8 cellular contexts compared by ENCODE assay signal in the genomic region with DNA sequence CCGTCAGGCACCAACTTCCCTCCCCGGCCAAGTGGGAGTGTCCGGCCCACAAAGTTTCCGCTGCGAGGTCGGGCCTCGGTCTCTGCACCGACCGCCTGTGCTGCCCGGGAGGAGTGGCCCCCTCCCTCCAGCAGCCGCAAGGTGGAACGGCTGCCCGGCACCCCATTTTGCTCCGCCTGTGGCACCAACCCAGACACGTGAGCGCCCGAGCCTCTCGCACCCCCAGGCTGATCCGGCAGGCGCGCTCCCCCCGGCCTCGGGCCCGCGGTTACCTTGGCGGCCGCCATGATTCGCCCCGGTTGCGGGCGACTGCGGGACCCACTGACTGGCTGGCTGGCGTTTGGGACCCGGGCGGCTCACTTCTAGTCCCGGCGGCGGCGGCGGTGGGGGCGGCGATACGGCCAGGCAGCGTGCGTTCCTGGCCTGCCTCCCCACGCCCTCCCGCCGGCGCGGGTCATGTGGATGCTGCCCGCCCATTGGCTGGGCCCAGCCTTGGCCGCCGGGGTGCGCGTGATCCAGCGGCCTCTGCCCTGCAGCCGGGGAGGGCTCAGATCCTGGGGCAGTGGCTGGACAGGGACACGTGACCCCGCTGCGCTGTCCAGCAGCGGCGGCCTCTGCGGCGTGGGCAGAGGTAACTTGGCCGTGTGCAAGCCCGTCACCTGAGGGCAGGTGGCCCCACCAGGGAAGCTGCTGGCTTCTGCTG. TPM values are rescaled to one million over a fixed set of nuclear protein-coding genes. Genes with fewer than 3 reads are reported as not detected.
DNase-seq lines count a peak whose midpoint lies in the region; ATAC-seq, FAIRE-seq and TF ChIP-seq lines count a peak whose summit lies in the region.

A gene with protein sequence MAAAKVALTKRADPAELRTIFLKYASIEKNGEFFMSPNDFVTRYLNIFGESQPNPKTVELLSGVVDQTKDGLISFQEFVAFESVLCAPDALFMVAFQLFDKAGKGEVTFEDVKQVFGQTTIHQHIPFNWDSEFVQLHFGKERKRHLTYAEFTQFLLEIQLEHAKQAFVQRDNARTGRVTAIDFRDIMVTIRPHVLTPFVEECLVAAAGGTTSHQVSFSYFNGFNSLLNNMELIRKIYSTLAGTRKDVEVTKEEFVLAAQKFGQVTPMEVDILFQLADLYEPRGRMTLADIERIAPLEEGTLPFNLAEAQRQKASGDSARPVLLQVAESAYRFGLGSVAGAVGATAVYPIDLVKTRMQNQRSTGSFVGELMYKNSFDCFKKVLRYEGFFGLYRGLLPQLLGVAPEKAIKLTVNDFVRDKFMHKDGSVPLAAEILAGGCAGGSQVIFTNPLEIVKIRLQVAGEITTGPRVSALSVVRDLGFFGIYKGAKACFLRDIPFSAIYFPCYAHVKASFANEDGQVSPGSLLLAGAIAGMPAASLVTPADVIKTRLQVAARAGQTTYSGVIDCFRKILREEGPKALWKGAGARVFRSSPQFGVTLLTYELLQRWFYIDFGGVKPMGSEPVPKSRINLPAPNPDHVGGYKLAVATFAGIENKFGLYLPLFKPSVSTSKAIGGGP (minus strand): TSS at position 429 of the 703 bp plus-strand sequence. CDS start 142 bp downstream, at position 287.

- H3K4me2 ChIP-seq in A549 = peak within 1 kb of the TSS; percentile 98

- peak; percentile 96 to 99 for ATAC-seq in A549
- ATAC-seq in GM18519 (IDR thresholded peaks at IDR 0.05; ENCODE audit: low FRiP score, unreplicated experiment) = peak; percentile 62
- ATAC-seq in HG03045 (IDR thresholded peaks at IDR 0.05; ENCODE audit: unreplicated experiment) = peak; percentile 85
- ATAC-seq in WTC11 = peak; percentile 88

- H3K4me1 ChIP-seq in A549 = peaks cover 10% of the 10 kb centered on the region

- H3K27ac Mint-ChIP-seq in WTC11 = peak within 1 kb of the TSS; percentile 90

- peaks cover 42% of the 10 kb centered on the region for H3K4me1 Mint-ChIP-seq in WTC11

- TF ChIP-seq CTCF in A549 (IDR thresholded peaks at IDR 0.05) (no peak), WTC11 (IDR thresholded peaks at IDR 0.05) (no peak), bronchial epithelial cell (IDR thresholded peaks at IDR 0.05; ENCODE audit: insufficient read depth, low read length, severe bottlenecking) (no peak)

- no peaks in the 10 kb centered on the region for H3K9me3 ChIP-seq in A549

- peak within 1 kb of the TSS; percentile 97 to 99 for H3K27ac ChIP-seq in A549

- no peaks in the 10 kb centered on the region for H3K36me3 ChIP-seq in bronchial epithelial cell (ENCODE audit: control insufficient read depth, insufficient read depth, low read length)

- no peak for FAIRE-seq in A549 (lab: Jason Lieb, UNC)
- FAIRE-seq in bronchial epithelial cell (lab: Jason Lieb, UNC) = no peak

- peak within 1 kb of the TSS; percentile 82 for H3K4me3 Mint-ChIP-seq in WTC11

- POLR2A ChIA-PET in A549 (lab: Yijun Ruan, JAX) (no interaction called here), WTC11 (lab: Charles Lee) (interaction anchor here (0.7 kb wide), 1 partner anchor 404 kb away, joined by 3 read pairs; no protein-coding TSS in a partner anchor)

- peaks cover 5% of the 10 kb centered on the region for H3K9me3 Mint-ChIP-seq in WTC11

- TF ChIP-seq EP300 in A549 (IDR thresholded peaks at IDR 0.05) = no peak

- TF ChIP-seq POLR2A in A549 (IDR thresholded peaks at IDR 0.05; ENCODE audit: low read length) = peak; percentile 57

- H3K27me3 Mint-ChIP-seq in WTC11 (ENCODE audit: low read depth) = peaks cover 4% of the 10 kb centered on the region; the same call in 1 of the 2 replicates

- CTCF ChIA-PET in A549 (lab: Yijun Ruan, JAX) = no interaction called here
- CTCF ChIA-PET in WTC11 (lab: Charles Lee) = no interaction called here

- H3K36me3 Mint-ChIP-seq in WTC11 = no peaks in the 10 kb centered on the region

- WGBS in A549 (ENCODE audit: missing lambda C conversion rate) = 7% methylated on average over 3 of the region's 66 CpGs

- H3K27me3 ChIP-seq in bronchial epithelial cell (ENCODE audit: control insufficient read depth, insufficient read depth, low read length) = no peaks in the 10 kb centered on the region

- DNase-seq in A549 (ENCODE audit: low read depth in 1 of 2, low spot score in 1 of 2) (peak; percentile 92 to 97), NCI-H2196 (lab: John Stamatoyannopoulos, UW; ENCODE audit: unreplicated experiment) (peak; percentile 91), WTC11 (ENCODE audit: low spot score) (peak; percentile 88), bronchial epithelial cell (ENCODE audit: low read depth) (peak; percentile 41), inferior parietal cortex (ENCODE audit: extremely low spot score) (peak; percentile 87)
- DNase-seq in stimulated activated CD4-positive, alpha-beta T cell treated with anti-CD3 and anti-CD28 coated beads, Interleukin-12 subunit alpha, Interleukin-12 subunit beta, amount 100 ng/mL, for 4 hours = peak; percentile 60

- H3K4me3 ChIP-seq in A549 (peak within 1 kb of the TSS; percentile 93), bronchial epithelial cell (ENCODE audit: low read depth, low read length) (peak within 1 kb of the TSS; percentile 90)

- no peak for TF ChIP-seq RAD21 in A549 (conservative IDR thresholded peaks at IDR 0.05 in 1 of 2, IDR thresholded peaks at IDR 0.05 in 1 of 2)

TF ChIP-seq in A549, 52 proteins besides CTCF, POLR2A, EP300 and RAD21 (continues in another document):
- TF ChIP-seq ZC3H11A (IDR thresholded peaks at IDR 0.05) = no peak
- peak; percentile 30 to 75; a peak in 4 of 5 replicates for TF ChIP-seq JUN (IDR thresholded peaks at IDR 0.05)
- peak; percentile 78; the same call in 1 of the 2 replicates for TF ChIP-seq MYC (IDR thresholded peaks at IDR 0.05; ENCODE audit: borderline replicate concordance, low read length)
- peak; percentile 52; the same call in 1 of the 2 replicates for TF ChIP-seq HOXB5 (CRISPR knock-in tag; IDR thresholded peaks at IDR 0.05)
- TF ChIP-seq, protein P1, sequence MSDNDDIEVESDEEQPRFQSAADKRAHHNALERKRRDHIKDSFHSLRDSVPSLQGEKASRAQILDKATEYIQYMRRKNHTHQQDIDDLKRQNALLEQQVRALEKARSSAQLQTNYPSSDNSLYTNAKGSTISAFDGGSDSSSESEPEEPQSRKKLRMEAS (IDR thresholded peaks at IDR 0.05) = peak; percentile 95
- TF ChIP-seq CBX8 (IDR thresholded peaks at IDR 0.05) = no peak
- no peak for TF ChIP-seq ZNF302 (CRISPR knock-in tag; IDR thresholded peaks at IDR 0.05)
- peak; percentile 86 for TF ChIP-seq TP53 (CRISPR knock-in tag; IDR thresholded peaks at IDR 0.05)
- TF ChIP-seq HEYL (CRISPR knock-in tag; IDR thresholded peaks at IDR 0.05) = no peak
- TF ChIP-seq PHF8 (IDR thresholded peaks at IDR 0.05; ENCODE audit: borderline replicate concordance, low read depth) = peak; percentile 98

TF ChIP-seq in WTC11, 78 proteins besides CTCF, POLR2A, EP300 and RAD21 (continues in another document):
- peak; percentile 54; the same call in 1 of the 2 replicates for TF ChIP-seq ZNF263 (CRISPR knock-in tag; IDR thresholded peaks at IDR 0.05; ENCODE audit: low read depth)
- TF ChIP-seq, protein P2, sequence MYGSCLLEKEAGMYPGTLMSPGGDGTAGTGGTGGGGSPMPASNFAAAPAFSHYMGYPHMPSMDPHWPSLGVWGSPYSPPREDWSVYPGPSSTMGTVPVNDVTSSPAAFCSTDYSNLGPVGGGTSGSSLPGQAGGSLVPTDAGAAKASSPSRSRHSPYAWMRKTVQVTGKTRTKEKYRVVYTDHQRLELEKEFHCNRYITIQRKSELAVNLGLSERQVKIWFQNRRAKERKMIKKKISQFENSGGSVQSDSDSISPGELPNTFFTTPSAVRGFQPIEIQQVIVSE (CRISPR knock-in tag; IDR thresholded peaks at IDR 0.05; ENCODE audit: borderline replicate concordance) = no peak
- peak; percentile 77 for TF ChIP-seq RELA (CRISPR knock-in tag; IDR thresholded peaks at IDR 0.05; ENCODE audit: borderline replicate concordance)
- TF ChIP-seq, protein P3, sequence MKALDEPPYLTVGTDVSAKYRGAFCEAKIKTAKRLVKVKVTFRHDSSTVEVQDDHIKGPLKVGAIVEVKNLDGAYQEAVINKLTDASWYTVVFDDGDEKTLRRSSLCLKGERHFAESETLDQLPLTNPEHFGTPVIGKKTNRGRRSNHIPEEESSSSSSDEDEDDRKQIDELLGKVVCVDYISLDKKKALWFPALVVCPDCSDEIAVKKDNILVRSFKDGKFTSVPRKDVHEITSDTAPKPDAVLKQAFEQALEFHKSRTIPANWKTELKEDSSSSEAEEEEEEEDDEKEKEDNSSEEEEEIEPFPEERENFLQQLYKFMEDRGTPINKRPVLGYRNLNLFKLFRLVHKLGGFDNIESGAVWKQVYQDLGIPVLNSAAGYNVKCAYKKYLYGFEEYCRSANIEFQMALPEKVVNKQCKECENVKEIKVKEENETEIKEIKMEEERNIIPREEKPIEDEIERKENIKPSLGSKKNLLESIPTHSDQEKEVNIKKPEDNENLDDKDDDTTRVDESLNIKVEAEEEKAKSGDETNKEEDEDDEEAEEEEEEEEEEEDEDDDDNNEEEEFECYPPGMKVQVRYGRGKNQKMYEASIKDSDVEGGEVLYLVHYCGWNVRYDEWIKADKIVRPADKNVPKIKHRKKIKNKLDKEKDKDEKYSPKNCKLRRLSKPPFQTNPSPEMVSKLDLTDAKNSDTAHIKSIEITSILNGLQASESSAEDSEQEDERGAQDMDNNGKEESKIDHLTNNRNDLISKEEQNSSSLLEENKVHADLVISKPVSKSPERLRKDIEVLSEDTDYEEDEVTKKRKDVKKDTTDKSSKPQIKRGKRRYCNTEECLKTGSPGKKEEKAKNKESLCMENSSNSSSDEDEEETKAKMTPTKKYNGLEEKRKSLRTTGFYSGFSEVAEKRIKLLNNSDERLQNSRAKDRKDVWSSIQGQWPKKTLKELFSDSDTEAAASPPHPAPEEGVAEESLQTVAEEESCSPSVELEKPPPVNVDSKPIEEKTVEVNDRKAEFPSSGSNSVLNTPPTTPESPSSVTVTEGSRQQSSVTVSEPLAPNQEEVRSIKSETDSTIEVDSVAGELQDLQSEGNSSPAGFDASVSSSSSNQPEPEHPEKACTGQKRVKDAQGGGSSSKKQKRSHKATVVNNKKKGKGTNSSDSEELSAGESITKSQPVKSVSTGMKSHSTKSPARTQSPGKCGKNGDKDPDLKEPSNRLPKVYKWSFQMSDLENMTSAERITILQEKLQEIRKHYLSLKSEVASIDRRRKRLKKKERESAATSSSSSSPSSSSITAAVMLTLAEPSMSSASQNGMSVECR (CRISPR knock-in tag; IDR thresholded peaks at IDR 0.05; ENCODE audit: borderline replicate concordance) = peak; percentile 95; the same call in 1 of the 2 replicates

RNA-seq across cellular contexts. Expression of the gene that starts here (rescaled TPM):
- 51.0 and 53.0 TPM in 2 replicates for polyA plus RNA-seq in A549 (2011; rRNA removed)
- 16.2 and 19.6 TPM in 2 replicates for polyA plus RNA-seq in A549 (2012; cell fraction: cytosol; rRNA removed)
- polyA plus RNA-seq in A549 (2012; cell fraction: nucleus; rRNA removed) = 11.4 and 21.5 TPM in 2 replicates
- polyA plus RNA-seq in A549 (2017; fragmentation: RNase III; extraction: RNeasy Plus Mini Kit Qiagen cat#74134 plus additional on column Dnase treatment) = 31.3 to 32.7 TPM (median 32.2 TPM) in 3 replicates
- 24.7 and 26.8 TPM in 2 replicates for polyA minus RNA-seq in A549 (2011; rRNA and poly(A)+ RNA removed)
- 66.0 to 77.2 TPM (median 71.1 TPM) in 3 replicates for total RNA-seq in WTC11 (2021)
- 14.6 and 16.6 TPM in 2 replicates for total RNA-seq in bronchial epithelial cell

Comparison
In these comparisons a context has a peak if more than half of its experiments do, and no peak if none do; other contexts are left out.
1. Peak in every context shown above with its lines: DNase-seq, ATAC-seq, H3K4me3 ChIP-seq and H3K27ac ChIP-seq.
2. DNase-seq: peak in every context shown above with its lines; median percentile 94 in A549; 91 in NCI-H2196; 88 in WTC11; 87 in inferior parietal cortex; 60 in stimulated activated CD4-positive, alpha-beta T cell treated with anti-CD3 and anti-CD28 coated beads, Interleukin-12 subunit alpha, Interleukin-12 subunit beta, amount 100 ng/mL, for 4 hours; 41 in bronchial epithelial cell.